ENCODE assay signal across 26 cellular contexts in the genomic region with DNA sequence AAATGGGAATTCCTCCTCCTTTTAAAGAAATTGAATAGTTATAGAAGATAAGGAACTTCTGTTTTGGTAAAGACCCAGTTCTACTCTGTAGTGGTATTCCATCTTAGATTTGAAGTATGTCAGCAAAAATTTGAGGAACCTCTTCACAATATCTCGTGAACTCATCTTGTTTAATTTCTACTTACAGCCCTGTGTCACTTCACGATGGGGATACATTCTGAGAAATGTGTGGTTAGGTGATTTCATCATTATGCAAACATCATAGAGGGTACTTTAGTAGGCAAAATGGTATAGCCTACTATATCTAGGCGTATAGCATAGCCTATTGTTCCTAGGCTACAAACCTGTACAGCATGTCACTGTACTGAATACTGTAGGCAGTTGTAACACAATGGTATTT. TPM values are rescaled to one million over a fixed set of nuclear protein-coding genes. Genes with fewer than 3 reads are reported as not detected.
A peak's percentile ranks its signal among the peaks of the same experiment; 100 is the strongest.
DNase-seq lines count a peak whose midpoint lies in the region; ATAC-seq and TF ChIP-seq lines count a peak whose summit lies in the region.
"Had no signal": no experiment of that assay in that cellular context is flagged by ENCODE, and none has a peak within 500 bp of the region (broad histone marks: within the 10 kb centered on the region; RNA-seq: fewer than 3 reads in every experiment).

No MANE protein-coding gene starts in this region.

- H3K36me3 Mint-ChIP-seq in activated T-helper 17 cell treated with anti-CD3 and anti-CD28 coated beads, Interleukin-2, amount 50 U/mL, for 72 hours (ENCODE audit: low read depth), result peaks cover 77% of the 10 kb centered on the region
- peaks cover 10% of the 10 kb centered on the region for H3K36me3 Mint-ChIP-seq in WTC11

- H3K27me3 Mint-ChIP-seq in activated T-helper 17 cell treated with anti-CD3 and anti-CD28 coated beads, Interleukin-2, amount 50 U/mL, for 72 hours, result no peaks in the 10 kb centered on the region
- no peaks in the 10 kb centered on the region for H3K27me3 Mint-ChIP-seq in WTC11 (ENCODE audit: low read depth)
- H3K27me3 Mint-ChIP-seq: activated CD4-positive, alpha-beta T cell treated with anti-CD3 and anti-CD28 coated beads, Interleukin-2, amount 10 ng/mL, durations not matched to agents 24 days and 14 days; natural killer cell treated with Interleukin-12 subunit alpha and Interleukin-12 subunit beta and Interleukin-15 and Interleukin-18, amount 100 ng/mL, for 72 hours; stimulated activated naive CD8-positive, alpha-beta T cell treated with anti-CD3 and anti-CD28 coated beads, Interleukin-15, Interleukin-2, amounts not matched to agents 100 ng/mL and 50 ng/mL, for 24 hours had no signal

- POLR2A ChIA-PET in WTC11 (lab: Charles Lee), result no interaction called here

- peak; percentile 70 for ATAC-seq in activated T-helper 17 cell treated with anti-CD3 and anti-CD28 coated beads, Interleukin-2, amount 50 U/mL, for 72 hours (replicated peaks)
- ATAC-seq in WTC11, result no peak
- no peak for ATAC-seq in GM19467 (IDR thresholded peaks at IDR 0.05; ENCODE audit: unreplicated experiment)
- ATAC-seq: activated T-cell treated with anti-CD3 and anti-CD28 coated beads, Interleukin-2, amount 50 U/mL, for 4 hours; HCT116 had no signal

- no peaks in the 10 kb centered on the region for H3K9me3 Mint-ChIP-seq in activated T-helper 17 cell treated with anti-CD3 and anti-CD28 coated beads, Interleukin-2, amount 50 U/mL, for 72 hours
- H3K9me3 Mint-ChIP-seq in WTC11, result peaks cover 4% of the 10 kb centered on the region
- H3K9me3 Mint-ChIP-seq: activated CD4-positive, alpha-beta T cell treated with anti-CD3 and anti-CD28 coated beads, Interleukin-2, amount 10 ng/mL, durations not matched to agents 24 days and 14 days; activated naive CD4-positive, alpha-beta T cell treated with anti-CD3 and anti-CD28 coated beads for 36 hours; activated T-cell treated with anti-CD3 and anti-CD28 coated beads, Interleukin-2, amount 50 U/mL, for 4 hours; natural killer cell treated with Interleukin-12 subunit alpha and Interleukin-12 subunit beta and Interleukin-15 and Interleukin-18, amount 100 ng/mL, for 72 hours; stimulated activated naive CD8-positive, alpha-beta T cell treated with anti-CD3 and anti-CD28 coated beads, Interleukin-15, Interleukin-2, amounts not matched to agents 100 ng/mL and 50 ng/mL, for 24 hours had no signal

- TF ChIP-seq CTCF in NB4 (IDR thresholded peaks at IDR 0.05; ENCODE audit: low read depth, low read length), result no peak
- no peak for TF ChIP-seq CTCF in WTC11 (IDR thresholded peaks at IDR 0.05)

- no peak overlapping the region for H3K4me3 Mint-ChIP-seq in activated T-helper 17 cell treated with anti-CD3 and anti-CD28 coated beads, Interleukin-2, amount 50 U/mL, for 72 hours
- no peak overlapping the region for H3K4me3 Mint-ChIP-seq in WTC11
- H3K4me3 Mint-ChIP-seq: activated CD4-positive, alpha-beta T cell treated with anti-CD3 and anti-CD28 coated beads, Interleukin-2, amount 10 ng/mL, durations not matched to agents 24 days and 14 days; activated naive CD4-positive, alpha-beta T cell treated with anti-CD3 and anti-CD28 coated beads for 36 hours; activated T-cell treated with anti-CD3 and anti-CD28 coated beads, Interleukin-2, amount 50 U/mL, for 4 hours; natural killer cell treated with Interleukin-12 subunit alpha and Interleukin-12 subunit beta and Interleukin-15 and Interleukin-18, amount 100 ng/mL, for 72 hours; stimulated activated naive CD8-positive, alpha-beta T cell treated with anti-CD3 and anti-CD28 coated beads, Interleukin-15, Interleukin-2, amounts not matched to agents 100 ng/mL and 50 ng/mL, for 24 hours had no signal

- H3K4me1 Mint-ChIP-seq in activated T-helper 17 cell treated with anti-CD3 and anti-CD28 coated beads, Interleukin-2, amount 50 U/mL, for 72 hours, result no peaks in the 10 kb centered on the region
- 0 out of 2 replicates have a peak, but pooled peaks cover 2% of the 10 kb centered on the region for H3K4me1 Mint-ChIP-seq in WTC11
- H3K4me1 Mint-ChIP-seq: activated CD4-positive, alpha-beta T cell treated with anti-CD3 and anti-CD28 coated beads, Interleukin-2, amount 10 ng/mL, durations not matched to agents 24 days and 14 days had no signal

- no peak overlapping the region for H3K4me3 ChIP-seq in NB4 (ENCODE audit: low read depth, low read length)
- H3K4me3 ChIP-seq: SJCRH30, thoracic aorta, vagina had no signal

- no peak overlapping the region for H3K27ac Mint-ChIP-seq in activated T-helper 17 cell treated with anti-CD3 and anti-CD28 coated beads, Interleukin-2, amount 50 U/mL, for 72 hours
- no peak overlapping the region for H3K27ac Mint-ChIP-seq in WTC11
- H3K27ac Mint-ChIP-seq: activated CD4-positive, alpha-beta T cell treated with anti-CD3 and anti-CD28 coated beads, Interleukin-2, amount 10 ng/mL, durations not matched to agents 24 days and 14 days; activated naive CD4-positive, alpha-beta T cell treated with anti-CD3 and anti-CD28 coated beads for 36 hours; natural killer cell treated with Interleukin-12 subunit alpha and Interleukin-12 subunit beta and Interleukin-15 and Interleukin-18, amount 100 ng/mL, for 72 hours; stimulated activated naive CD8-positive, alpha-beta T cell treated with anti-CD3 and anti-CD28 coated beads, Interleukin-15, Interleukin-2, amounts not matched to agents 100 ng/mL and 50 ng/mL, for 24 hours had no signal

- no peak for TF ChIP-seq POLR2A in NB4 (IDR thresholded peaks at IDR 0.05; ENCODE audit: extremely low read depth, insufficient read length)

- DNase-seq in CMK (ENCODE audit: low read depth), result peak; percentile 3
- DNase-seq in GF-D8 (lab: John Stamatoyannopoulos, UW), result peak; percentile 91
- peak; percentile 48 for DNase-seq in NB4 (ENCODE audit: low read depth)
- no peak for DNase-seq in WTC11 (ENCODE audit: low spot score)
- DNase-seq in mesenteric fat pad (ENCODE audit: low spot score), result no peak
- DNase-seq in activated CD4-positive, alpha-beta T cell treated with anti-CD3 and anti-CD28 coated beads for 4 hours, result no peak
- DNase-seq: activated CD4-positive, alpha-beta T cell treated with anti-CD3 and anti-CD28 coated beads, Interleukin-2, amount 10 ng/mL, durations not matched to agents 24 days and 14 days; activated naive CD4-positive, alpha-beta T cell treated with anti-CD3 and anti-CD28 coated beads for 36 hours; activated T-cell treated with anti-CD3 and anti-CD28 coated beads, Interleukin-2, amount 50 U/mL, for 4 hours; amygdala; DMS 273 treated with DMSO at 0.1 percent for 48 hours; glutamatergic neuron; Kasumi-1; kidney; NCI-H1092; NCI-H1694 treated with DMSO at 0.1 percent for 48 hours; NCI-H524; NK-92 treated with Interleukin-12 subunit alpha and Interleukin-12 subunit beta, amount 100 ng/mL, for 24 hours; SJCRH30 had no signal

- CTCF ChIA-PET in WTC11 (lab: Charles Lee), result no interaction called here

TF ChIP-seq in WTC11, 78 proteins besides CTCF, POLR2A, EP300 and RAD21 (continues in another document):
- TF ChIP-seq, protein P1, sequence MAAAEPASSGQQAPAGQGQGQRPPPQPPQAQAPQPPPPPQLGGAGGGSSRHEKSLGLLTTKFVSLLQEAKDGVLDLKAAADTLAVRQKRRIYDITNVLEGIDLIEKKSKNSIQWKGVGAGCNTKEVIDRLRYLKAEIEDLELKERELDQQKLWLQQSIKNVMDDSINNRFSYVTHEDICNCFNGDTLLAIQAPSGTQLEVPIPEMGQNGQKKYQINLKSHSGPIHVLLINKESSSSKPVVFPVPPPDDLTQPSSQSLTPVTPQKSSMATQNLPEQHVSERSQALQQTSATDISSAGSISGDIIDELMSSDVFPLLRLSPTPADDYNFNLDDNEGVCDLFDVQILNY (CRISPR knock-in tag; IDR thresholded peaks at IDR 0.05), result no peak
- no peak for TF ChIP-seq FOXK1 (CRISPR knock-in tag; IDR thresholded peaks at IDR 0.05)
- no peak for TF ChIP-seq NFYB (CRISPR knock-in tag; conservative IDR thresholded peaks at IDR 0.05; ENCODE audit: low read depth)
- no peak for TF ChIP-seq NR1H2 (CRISPR knock-in tag; IDR thresholded peaks at IDR 0.05)
- no peak for TF ChIP-seq ZNF317 (CRISPR knock-in tag; IDR thresholded peaks at IDR 0.05; ENCODE audit: borderline replicate concordance, low read depth)
- TF ChIP-seq EMX1 (CRISPR knock-in tag; IDR thresholded peaks at IDR 0.05), result no peak
- no peak for TF ChIP-seq SMAD4 (CRISPR knock-in tag; IDR thresholded peaks at IDR 0.05)
- no peak for TF ChIP-seq NFE2L1 (CRISPR knock-in tag; IDR thresholded peaks at IDR 0.05)
- TF ChIP-seq ETV6 (CRISPR knock-in tag; IDR thresholded peaks at IDR 0.05), result no peak
- TF ChIP-seq TEAD1 (CRISPR knock-in tag; IDR thresholded peaks at IDR 0.05), result no peak
- TF ChIP-seq GABPB1 (CRISPR knock-in tag; IDR thresholded peaks at IDR 0.05), result no peak
- no peak for TF ChIP-seq ESRRA (CRISPR knock-in tag; IDR thresholded peaks at IDR 0.05; ENCODE audit: borderline replicate concordance)
- no peak for TF ChIP-seq ZNF396 (CRISPR knock-in tag; IDR thresholded peaks at IDR 0.05; ENCODE audit: borderline replicate concordance)
- no peak for TF ChIP-seq SOX15 (CRISPR knock-in tag; IDR thresholded peaks at IDR 0.05)
- no peak for TF ChIP-seq CREB1 (CRISPR knock-in tag; IDR thresholded peaks at IDR 0.05)
- TF ChIP-seq, protein P2, sequence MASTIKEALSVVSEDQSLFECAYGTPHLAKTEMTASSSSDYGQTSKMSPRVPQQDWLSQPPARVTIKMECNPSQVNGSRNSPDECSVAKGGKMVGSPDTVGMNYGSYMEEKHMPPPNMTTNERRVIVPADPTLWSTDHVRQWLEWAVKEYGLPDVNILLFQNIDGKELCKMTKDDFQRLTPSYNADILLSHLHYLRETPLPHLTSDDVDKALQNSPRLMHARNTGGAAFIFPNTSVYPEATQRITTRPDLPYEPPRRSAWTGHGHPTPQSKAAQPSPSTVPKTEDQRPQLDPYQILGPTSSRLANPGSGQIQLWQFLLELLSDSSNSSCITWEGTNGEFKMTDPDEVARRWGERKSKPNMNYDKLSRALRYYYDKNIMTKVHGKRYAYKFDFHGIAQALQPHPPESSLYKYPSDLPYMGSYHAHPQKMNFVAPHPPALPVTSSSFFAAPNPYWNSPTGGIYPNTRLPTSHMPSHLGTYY (CRISPR knock-in tag; IDR thresholded peaks at IDR 0.05), result no peak
- TF ChIP-seq, protein P3, sequence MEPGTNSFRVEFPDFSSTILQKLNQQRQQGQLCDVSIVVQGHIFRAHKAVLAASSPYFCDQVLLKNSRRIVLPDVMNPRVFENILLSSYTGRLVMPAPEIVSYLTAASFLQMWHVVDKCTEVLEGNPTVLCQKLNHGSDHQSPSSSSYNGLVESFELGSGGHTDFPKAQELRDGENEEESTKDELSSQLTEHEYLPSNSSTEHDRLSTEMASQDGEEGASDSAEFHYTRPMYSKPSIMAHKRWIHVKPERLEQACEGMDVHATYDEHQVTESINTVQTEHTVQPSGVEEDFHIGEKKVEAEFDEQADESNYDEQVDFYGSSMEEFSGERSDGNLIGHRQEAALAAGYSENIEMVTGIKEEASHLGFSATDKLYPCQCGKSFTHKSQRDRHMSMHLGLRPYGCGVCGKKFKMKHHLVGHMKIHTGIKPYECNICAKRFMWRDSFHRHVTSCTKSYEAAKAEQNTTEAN (CRISPR knock-in tag; IDR thresholded peaks at IDR 0.05), result no peak

RNA-seq across cellular contexts. Expression of a gene that starts 36.0 kb away (rescaled TPM):
- total RNA-seq in activated T-helper 17 cell treated with anti-CD3 and anti-CD28 coated beads, Interleukin-2, amount 50 U/mL, for 72 hours, result 10 to 100 TPM; 18.1 to 20.4 TPM
- 17.6 to 25.4 TPM (median 23.7 TPM) in 3 replicates for total RNA-seq in WTC11 (2021)
- total RNA-seq in mesenteric fat pad, result 8.4 TPM

Comparison
In these comparisons a context has a peak if more than half of its experiments do, and no peak if none do; other contexts are left out.
1. DNase-seq: peak in CMK (single experiment), GF-D8 (single experiment) and NB4 (single experiment); none in WTC11 (single experiment), mesenteric fat pad (single experiment) and activated CD4-positive, alpha-beta T cell treated with anti-CD3 and anti-CD28 coated beads for 4 hours (0 of 2).